In the genomic region with DNA sequence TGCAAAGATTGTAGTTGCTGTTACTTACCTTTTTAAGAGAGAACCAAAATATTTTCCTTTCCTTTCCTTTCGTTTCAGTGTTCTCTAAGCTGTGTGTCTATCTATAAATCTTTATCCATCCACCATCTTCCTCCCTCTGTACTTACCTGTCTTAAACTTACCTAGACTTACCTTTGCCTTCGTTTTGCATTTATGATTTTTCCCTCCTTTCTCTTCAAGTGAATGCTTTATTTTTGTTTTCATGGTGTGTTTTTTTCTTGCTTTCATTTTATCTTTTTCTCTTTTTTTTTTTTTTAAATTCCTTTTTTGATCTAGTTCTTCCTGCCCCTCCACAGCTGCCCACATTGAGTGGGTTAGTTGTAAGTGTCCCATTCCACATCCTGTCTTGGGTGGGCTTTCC, we compare ENCODE assay signal across 25 cellular contexts. TPM values are rescaled to one million over a fixed set of nuclear protein-coding genes. Genes with fewer than 3 reads are reported as not detected.
A peak's percentile ranks its signal among the peaks of the same experiment; 100 is the strongest.
DNase-seq lines count a peak whose midpoint lies in the region; ATAC-seq and TF ChIP-seq lines count a peak whose summit lies in the region.
"Had no signal": no experiment of that assay in that cellular context is flagged by ENCODE, and none has a peak within 500 bp of the region (broad histone marks: within the 10 kb centered on the region; RNA-seq: fewer than 3 reads in every experiment).

No MANE protein-coding gene starts in this region.

- CTCF ChIA-PET in activated naive CD4-positive, alpha-beta T cell treated with anti-CD3 and anti-CD28 coated beads for 36 hours (lab: Charles Lee) = interaction anchor here (0.6 to 0.9 kb wide), 3 partner anchors 10 to 40 kb away, joined by 3 to 4 read pairs (median 3); no protein-coding TSS in a partner anchor
- CTCF ChIA-PET in CD8-positive, alpha-beta memory T cell (lab: Charles Lee) = no interaction called here

- DNase-seq in activated naive CD4-positive, alpha-beta T cell treated with anti-CD3 and anti-CD28 coated beads for 36 hours = no peak
- DNase-seq in activated naive CD4-positive, alpha-beta T cell treated with anti-CD3 and anti-CD28 coated beads, Interleukin-2, amount 50 U/mL, for 72 hours (ENCODE audit: low spot score in 2 of 2) = no peak
- DNase-seq in CD8-positive, alpha-beta memory T cell = no peak
- DNase-seq in activated naive CD8-positive, alpha-beta T cell treated with anti-CD3 and anti-CD28 coated beads for 36 hours = no peak
- DNase-seq in coronary artery (ENCODE audit: low spot score) = no peak
- DNase-seq: activated CD4-positive, alpha-beta T cell treated with anti-CD3 and anti-CD28 coated beads, Interleukin-2, amount 50 U/mL, for 4 hours; activated CD8-positive, alpha-beta memory T cell treated with anti-CD3 and anti-CD28 coated beads, Interleukin-2, amount 50 U/mL, for 4 hours; activated effector memory CD4-positive, alpha-beta T cell treated with Interleukin-2 at 50 U/mL for 16 hours; adrenal gland; DMS153; foreskin melanocyte; heart right ventricle; kidney; NCI-H1048; NCI-H2107; NCI-H446; NCI-H748 treated with DMSO at 0.1 percent for 48 hours; stimulated activated CD4-positive, alpha-beta T cell treated with anti-CD3 and anti-CD28 coated beads, Interleukin-15, amount 100 ng/mL, for 24 hours; stimulated activated naive CD4-positive, alpha-beta T cell; testis had no signal

- intact Hi-C loops in activated naive CD4-positive, alpha-beta T cell treated with anti-CD3 and anti-CD28 coated beads for 36 hours (cut with micrococcal nuclease) = no loop called here

- H3K27me3 Mint-ChIP-seq in activated naive CD4-positive, alpha-beta T cell treated with anti-CD3 and anti-CD28 coated beads for 36 hours (ENCODE audit: low read depth) = no peaks in the 10 kb centered on the region
- H3K27me3 Mint-ChIP-seq in CD8-positive, alpha-beta memory T cell = no peaks in the 10 kb centered on the region
- H3K27me3 Mint-ChIP-seq in activated naive CD8-positive, alpha-beta T cell treated with anti-CD3 and anti-CD28 coated beads for 36 hours = no peaks in the 10 kb centered on the region
- no peaks in the 10 kb centered on the region for H3K27me3 Mint-ChIP-seq in stimulated activated memory B cell treated with anti-CD40 and anti-IgM and Interleukin-4, amounts not matched to agents 10 μg/mL and 1 μg/mL and 100 μg/mL, for 72 hours

- H3K4me3 Mint-ChIP-seq in activated naive CD4-positive, alpha-beta T cell treated with anti-CD3 and anti-CD28 coated beads for 36 hours = no peak overlapping the region
- H3K4me3 Mint-ChIP-seq in CD8-positive, alpha-beta memory T cell = peak overlapping the region in 4 of 7 donors; percentile 2 to 33 (median 16)
- H3K4me3 Mint-ChIP-seq in activated naive CD8-positive, alpha-beta T cell treated with anti-CD3 and anti-CD28 coated beads for 36 hours = peak overlapping the region; percentile 29
- no peak overlapping the region for H3K4me3 Mint-ChIP-seq in stimulated activated memory B cell treated with anti-CD40 and anti-IgM and Interleukin-4, amounts not matched to agents 10 μg/mL and 1 μg/mL and 100 μg/mL, for 72 hours
- H3K4me3 Mint-ChIP-seq: mesothelial cell of epicardium, nephron had no signal

- H3K27ac ChIP-seq in CD8-positive, alpha-beta memory T cell (ENCODE audit: low read depth, low read length) = no peak overlapping the region
- no peak overlapping the region for H3K27ac ChIP-seq in coronary artery
- H3K27ac ChIP-seq: adrenal gland, heart right ventricle, SJSA1, testis had no signal

- peak overlapping the region; percentile 26 for H3K27ac Mint-ChIP-seq in activated naive CD4-positive, alpha-beta T cell treated with anti-CD3 and anti-CD28 coated beads for 36 hours
- peak overlapping the region in 1 of 2 donors; percentile 71 for H3K27ac Mint-ChIP-seq in activated naive CD4-positive, alpha-beta T cell treated with anti-CD3 and anti-CD28 coated beads, Interleukin-2, amount 50 U/mL, for 72 hours
- peak overlapping the region in 4 of 8 donors; percentile 0 to 68 (median 26) for H3K27ac Mint-ChIP-seq in CD8-positive, alpha-beta memory T cell
- peak overlapping the region; percentile 44 for H3K27ac Mint-ChIP-seq in activated naive CD8-positive, alpha-beta T cell treated with anti-CD3 and anti-CD28 coated beads for 36 hours
- peak overlapping the region; percentile 57 for H3K27ac Mint-ChIP-seq in stimulated activated memory B cell treated with anti-CD40 and anti-IgM and Interleukin-4, amounts not matched to agents 10 μg/mL and 1 μg/mL and 100 μg/mL, for 72 hours
- H3K27ac Mint-ChIP-seq: mesothelial cell of epicardium had no signal

- ATAC-seq in activated naive CD4-positive, alpha-beta T cell treated with anti-CD3 and anti-CD28 coated beads, Interleukin-2, amount 50 U/mL, for 72 hours = no peak
- no peak for ATAC-seq in stimulated activated memory B cell treated with anti-CD40 and anti-IgM and Interleukin-4, amounts not matched to agents 10 μg/mL and 1 μg/mL and 100 μg/mL, for 72 hours
- ATAC-seq in GM18520 (IDR thresholded peaks at IDR 0.05; ENCODE audit: unreplicated experiment) = no peak
- ATAC-seq: heart right ventricle had no signal

- no peaks in the 10 kb centered on the region for H3K27me3 ChIP-seq in CD8-positive, alpha-beta memory T cell (ENCODE audit: insufficient read depth, low read length, poor library complexity, severe bottlenecking)
- H3K27me3 ChIP-seq: adrenal gland, heart right ventricle, SJSA1, testis had no signal

- POLR2A ChIA-PET in CD8-positive, alpha-beta memory T cell (lab: Charles Lee) = no interaction called here

- H3K9me3 ChIP-seq in CD8-positive, alpha-beta memory T cell (ENCODE audit: low read length) = no peaks in the 10 kb centered on the region
- H3K9me3 ChIP-seq: adrenal gland, heart right ventricle, SJSA1, testis had no signal

- peaks cover 75% of the 10 kb centered on the region for H3K4me1 Mint-ChIP-seq in activated naive CD4-positive, alpha-beta T cell treated with anti-CD3 and anti-CD28 coated beads for 36 hours (ENCODE audit: low read depth)
- peaks cover 81 to 93% (median 86%) of the 10 kb centered on the region in 3 donors for H3K4me1 Mint-ChIP-seq in CD8-positive, alpha-beta memory T cell
- peaks cover 63% of the 10 kb centered on the region for H3K4me1 Mint-ChIP-seq in activated naive CD8-positive, alpha-beta T cell treated with anti-CD3 and anti-CD28 coated beads for 36 hours
- peaks cover 73% of the 10 kb centered on the region for H3K4me1 Mint-ChIP-seq in stimulated activated memory B cell treated with anti-CD40 and anti-IgM and Interleukin-4, amounts not matched to agents 10 μg/mL and 1 μg/mL and 100 μg/mL, for 72 hours

- H3K36me3 Mint-ChIP-seq in activated naive CD4-positive, alpha-beta T cell treated with anti-CD3 and anti-CD28 coated beads for 36 hours (ENCODE audit: low read depth) = peaks cover 4% of the 10 kb centered on the region
- peaks cover 0 to 10% of the 10 kb centered on the region in 2 donors for H3K36me3 Mint-ChIP-seq in activated naive CD4-positive, alpha-beta T cell treated with anti-CD3 and anti-CD28 coated beads, Interleukin-2, amount 50 U/mL, for 72 hours
- peaks cover 0 to 9% (median 6%) of the 10 kb centered on the region in 3 donors for H3K36me3 Mint-ChIP-seq in CD8-positive, alpha-beta memory T cell
- peaks cover 33% of the 10 kb centered on the region for H3K36me3 Mint-ChIP-seq in activated naive CD8-positive, alpha-beta T cell treated with anti-CD3 and anti-CD28 coated beads for 36 hours
- H3K36me3 Mint-ChIP-seq in stimulated activated memory B cell treated with anti-CD40 and anti-IgM and Interleukin-4, amounts not matched to agents 10 μg/mL and 1 μg/mL and 100 μg/mL, for 72 hours = peaks cover 21% of the 10 kb centered on the region
- H3K36me3 Mint-ChIP-seq: mesothelial cell of epicardium had no signal

- H3K4me3 ChIP-seq in CD8-positive, alpha-beta memory T cell (ENCODE audit: low read length) = no peak overlapping the region
- H3K4me3 ChIP-seq in coronary artery = no peak overlapping the region
- H3K4me3 ChIP-seq: adrenal gland, heart right ventricle, SJSA1, testis had no signal

- peaks cover 7% of the 10 kb centered on the region for H3K9me3 Mint-ChIP-seq in activated naive CD4-positive, alpha-beta T cell treated with anti-CD3 and anti-CD28 coated beads for 36 hours
- H3K9me3 Mint-ChIP-seq in activated naive CD4-positive, alpha-beta T cell treated with anti-CD3 and anti-CD28 coated beads, Interleukin-2, amount 50 U/mL, for 72 hours = peaks cover 0 to 6% of the 10 kb centered on the region in 2 donors
- no peaks in the 10 kb centered on the region for H3K9me3 Mint-ChIP-seq in CD8-positive, alpha-beta memory T cell
- H3K9me3 Mint-ChIP-seq in activated naive CD8-positive, alpha-beta T cell treated with anti-CD3 and anti-CD28 coated beads for 36 hours = peaks cover 10% of the 10 kb centered on the region
- H3K9me3 Mint-ChIP-seq in stimulated activated memory B cell treated with anti-CD40 and anti-IgM and Interleukin-4, amounts not matched to agents 10 μg/mL and 1 μg/mL and 100 μg/mL, for 72 hours = peaks cover 9% of the 10 kb centered on the region
- H3K9me3 Mint-ChIP-seq: mesothelial cell of epicardium, nephron had no signal

- H3K4me1 ChIP-seq in CD8-positive, alpha-beta memory T cell (ENCODE audit: insufficient read depth, low read length) = peaks cover 40% of the 10 kb centered on the region

- TF ChIP-seq CTCF in coronary artery (IDR thresholded peaks at IDR 0.05) = no peak

- H3K36me3 ChIP-seq in CD8-positive, alpha-beta memory T cell (ENCODE audit: insufficient read depth, low read length) = no peaks in the 10 kb centered on the region
- H3K36me3 ChIP-seq: adrenal gland, heart right ventricle, SJSA1 had no signal

RNA-seq across cellular contexts. Expression of gene ARID1B, which starts 26.2 kb away (rescaled TPM):
- 10 to 100 TPM; 42.5 to 43.2 TPM for total RNA-seq in activated naive CD4-positive, alpha-beta T cell treated with anti-CD3 and anti-CD28 coated beads for 36 hours
- 10 to 100 TPM; 53.1 to 69.5 TPM for total RNA-seq in activated naive CD4-positive, alpha-beta T cell treated with anti-CD3 and anti-CD28 coated beads, Interleukin-2, amount 50 U/mL, for 72 hours
- 10 to 100 TPM; 53.0 to 57.9 TPM for total RNA-seq in CD8-positive, alpha-beta memory T cell
- 19.1 TPM for polyA plus RNA-seq in CD8-positive, alpha-beta memory T cell
- 10 to 100 TPM; 40.6 to 41.5 TPM for total RNA-seq in activated naive CD8-positive, alpha-beta T cell treated with anti-CD3 and anti-CD28 coated beads for 36 hours

Comparison
In these comparisons a context has a peak if more than half of its experiments do, and no peak if none do; other contexts are left out.
1. H3K4me3 Mint-ChIP-seq: peak in CD8-positive, alpha-beta memory T cell (4 of 7) and activated naive CD8-positive, alpha-beta T cell treated with anti-CD3 and anti-CD28 coated beads for 36 hours (single experiment); none in activated naive CD4-positive, alpha-beta T cell treated with anti-CD3 and anti-CD28 coated beads for 36 hours (single experiment) and stimulated activated memory B cell treated with anti-CD40 and anti-IgM and Interleukin-4, amounts not matched to agents 10 μg/mL and 1 μg/mL and 100 μg/mL, for 72 hours (single experiment).